1 cellular context compared by ENCODE assay signal in the genomic region with DNA sequence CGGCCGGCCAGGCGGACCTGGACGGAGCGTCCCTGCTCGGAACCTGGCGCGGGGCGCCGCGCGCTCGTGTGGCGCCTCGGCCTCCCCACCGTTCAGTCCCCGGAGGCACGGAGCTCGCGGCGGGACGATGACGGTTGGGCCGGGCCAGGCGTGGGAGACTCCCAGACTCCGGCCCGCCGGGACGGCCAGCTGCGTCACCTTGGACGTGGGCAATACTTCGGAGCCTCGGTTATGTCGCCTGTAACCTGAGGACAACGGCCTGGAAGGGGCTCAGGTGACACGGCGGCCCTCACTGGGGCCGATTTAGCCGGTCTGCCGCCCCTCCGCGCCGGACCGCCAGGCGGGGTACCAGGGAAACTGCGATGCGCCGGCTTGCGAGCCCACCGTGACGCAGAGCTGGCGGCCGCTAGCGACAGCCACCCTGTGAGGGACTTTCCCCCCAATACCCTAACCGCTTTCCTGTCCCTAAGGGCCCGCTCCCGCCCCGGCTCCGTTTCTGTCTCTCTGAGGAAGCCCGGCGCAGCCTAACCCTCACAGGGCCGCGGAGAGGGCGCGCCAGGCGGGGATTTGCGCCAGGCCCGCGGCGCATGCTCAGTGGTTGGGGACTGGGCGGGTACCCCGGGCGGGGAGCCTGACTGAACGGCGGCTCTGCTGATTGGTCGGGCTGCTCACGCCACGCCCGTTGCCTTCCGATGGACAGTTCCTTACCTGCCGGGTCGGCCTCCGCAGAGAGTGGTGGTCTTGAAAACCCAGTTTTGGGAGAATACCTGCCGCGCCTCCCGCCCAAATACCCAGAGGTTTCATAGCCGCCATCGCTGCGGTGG.
TF ChIP-seq lines count a peak whose summit lies in the region.

No MANE protein-coding gene starts in this region.

TF ChIP-seq in HepG2, 621 proteins besides CTCF, POLR2A, EP300 and RAD21 (continued from another document and continues in another):
- TF ChIP-seq, protein P1, sequence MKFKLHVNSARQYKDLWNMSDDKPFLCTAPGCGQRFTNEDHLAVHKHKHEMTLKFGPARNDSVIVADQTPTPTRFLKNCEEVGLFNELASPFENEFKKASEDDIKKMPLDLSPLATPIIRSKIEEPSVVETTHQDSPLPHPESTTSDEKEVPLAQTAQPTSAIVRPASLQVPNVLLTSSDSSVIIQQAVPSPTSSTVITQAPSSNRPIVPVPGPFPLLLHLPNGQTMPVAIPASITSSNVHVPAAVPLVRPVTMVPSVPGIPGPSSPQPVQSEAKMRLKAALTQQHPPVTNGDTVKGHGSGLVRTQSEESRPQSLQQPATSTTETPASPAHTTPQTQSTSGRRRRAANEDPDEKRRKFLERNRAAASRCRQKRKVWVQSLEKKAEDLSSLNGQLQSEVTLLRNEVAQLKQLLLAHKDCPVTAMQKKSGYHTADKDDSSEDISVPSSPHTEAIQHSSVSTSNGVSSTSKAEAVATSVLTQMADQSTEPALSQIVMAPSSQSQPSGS (CRISPR knock-in tag; IDR thresholded peaks at IDR 0.05) = 0 out of 2 replicates have a peak, but pooled peaks have one; percentile 15
- TF ChIP-seq, protein P2, sequence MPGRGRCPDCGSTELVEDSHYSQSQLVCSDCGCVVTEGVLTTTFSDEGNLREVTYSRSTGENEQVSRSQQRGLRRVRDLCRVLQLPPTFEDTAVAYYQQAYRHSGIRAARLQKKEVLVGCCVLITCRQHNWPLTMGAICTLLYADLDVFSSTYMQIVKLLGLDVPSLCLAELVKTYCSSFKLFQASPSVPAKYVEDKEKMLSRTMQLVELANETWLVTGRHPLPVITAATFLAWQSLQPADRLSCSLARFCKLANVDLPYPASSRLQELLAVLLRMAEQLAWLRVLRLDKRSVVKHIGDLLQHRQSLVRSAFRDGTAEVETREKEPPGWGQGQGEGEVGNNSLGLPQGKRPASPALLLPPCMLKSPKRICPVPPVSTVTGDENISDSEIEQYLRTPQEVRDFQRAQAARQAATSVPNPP (CRISPR knock-in tag; IDR thresholded peaks at IDR 0.05) = no peak
- TF ChIP-seq, protein P3, sequence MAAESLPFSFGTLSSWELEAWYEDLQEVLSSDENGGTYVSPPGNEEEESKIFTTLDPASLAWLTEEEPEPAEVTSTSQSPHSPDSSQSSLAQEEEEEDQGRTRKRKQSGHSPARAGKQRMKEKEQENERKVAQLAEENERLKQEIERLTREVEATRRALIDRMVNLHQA (CRISPR knock-in tag; IDR thresholded peaks at IDR 0.05) = no peak
- TF ChIP-seq GATAD2A (CRISPR knock-in tag; IDR thresholded peaks at IDR 0.05) = no peak
- no peak for TF ChIP-seq MLLT10 (CRISPR knock-in tag; IDR thresholded peaks at IDR 0.05)
- no peak; the same call in 1 of the 2 replicates for TF ChIP-seq HOXD1 (CRISPR knock-in tag; IDR thresholded peaks at IDR 0.05)
- TF ChIP-seq SP1 (IDR thresholded peaks at IDR 0.05) = no peak
- TF ChIP-seq SP1 (CRISPR knock-in tag; IDR thresholded peaks at IDR 0.05) = no peak
- TF ChIP-seq SIX4 (CRISPR knock-in tag; IDR thresholded peaks at IDR 0.05) = no peak
- TF ChIP-seq, protein P4, sequence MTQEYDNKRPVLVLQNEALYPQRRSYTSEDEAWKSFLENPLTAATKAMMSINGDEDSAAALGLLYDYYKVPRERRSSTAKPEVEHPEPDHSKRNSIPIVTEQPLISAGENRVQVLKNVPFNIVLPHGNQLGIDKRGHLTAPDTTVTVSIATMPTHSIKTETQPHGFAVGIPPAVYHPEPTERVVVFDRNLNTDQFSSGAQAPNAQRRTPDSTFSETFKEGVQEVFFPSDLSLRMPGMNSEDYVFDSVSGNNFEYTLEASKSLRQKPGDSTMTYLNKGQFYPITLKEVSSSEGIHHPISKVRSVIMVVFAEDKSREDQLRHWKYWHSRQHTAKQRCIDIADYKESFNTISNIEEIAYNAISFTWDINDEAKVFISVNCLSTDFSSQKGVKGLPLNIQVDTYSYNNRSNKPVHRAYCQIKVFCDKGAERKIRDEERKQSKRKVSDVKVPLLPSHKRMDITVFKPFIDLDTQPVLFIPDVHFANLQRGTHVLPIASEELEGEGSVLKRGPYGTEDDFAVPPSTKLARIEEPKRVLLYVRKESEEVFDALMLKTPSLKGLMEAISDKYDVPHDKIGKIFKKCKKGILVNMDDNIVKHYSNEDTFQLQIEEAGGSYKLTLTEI (CRISPR knock-in tag; conservative IDR thresholded peaks at IDR 0.05) = no peak
- TF ChIP-seq, protein P5, sequence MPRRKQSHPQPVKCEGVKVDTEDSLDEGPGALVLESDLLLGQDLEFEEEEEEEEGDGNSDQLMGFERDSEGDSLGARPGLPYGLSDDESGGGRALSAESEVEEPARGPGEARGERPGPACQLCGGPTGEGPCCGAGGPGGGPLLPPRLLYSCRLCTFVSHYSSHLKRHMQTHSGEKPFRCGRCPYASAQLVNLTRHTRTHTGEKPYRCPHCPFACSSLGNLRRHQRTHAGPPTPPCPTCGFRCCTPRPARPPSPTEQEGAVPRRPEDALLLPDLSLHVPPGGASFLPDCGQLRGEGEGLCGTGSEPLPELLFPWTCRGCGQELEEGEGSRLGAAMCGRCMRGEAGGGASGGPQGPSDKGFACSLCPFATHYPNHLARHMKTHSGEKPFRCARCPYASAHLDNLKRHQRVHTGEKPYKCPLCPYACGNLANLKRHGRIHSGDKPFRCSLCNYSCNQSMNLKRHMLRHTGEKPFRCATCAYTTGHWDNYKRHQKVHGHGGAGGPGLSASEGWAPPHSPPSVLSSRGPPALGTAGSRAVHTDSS (CRISPR knock-in tag; conservative IDR thresholded peaks at IDR 0.05) = no peak
- TF ChIP-seq, protein P6, sequence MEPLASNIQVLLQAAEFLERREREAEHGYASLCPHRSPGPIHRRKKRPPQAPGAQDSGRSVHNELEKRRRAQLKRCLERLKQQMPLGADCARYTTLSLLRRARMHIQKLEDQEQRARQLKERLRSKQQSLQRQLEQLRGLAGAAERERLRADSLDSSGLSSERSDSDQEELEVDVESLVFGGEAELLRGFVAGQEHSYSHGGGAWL (CRISPR knock-in tag; IDR thresholded peaks at IDR 0.05) = no peak
- TF ChIP-seq, protein P7, sequence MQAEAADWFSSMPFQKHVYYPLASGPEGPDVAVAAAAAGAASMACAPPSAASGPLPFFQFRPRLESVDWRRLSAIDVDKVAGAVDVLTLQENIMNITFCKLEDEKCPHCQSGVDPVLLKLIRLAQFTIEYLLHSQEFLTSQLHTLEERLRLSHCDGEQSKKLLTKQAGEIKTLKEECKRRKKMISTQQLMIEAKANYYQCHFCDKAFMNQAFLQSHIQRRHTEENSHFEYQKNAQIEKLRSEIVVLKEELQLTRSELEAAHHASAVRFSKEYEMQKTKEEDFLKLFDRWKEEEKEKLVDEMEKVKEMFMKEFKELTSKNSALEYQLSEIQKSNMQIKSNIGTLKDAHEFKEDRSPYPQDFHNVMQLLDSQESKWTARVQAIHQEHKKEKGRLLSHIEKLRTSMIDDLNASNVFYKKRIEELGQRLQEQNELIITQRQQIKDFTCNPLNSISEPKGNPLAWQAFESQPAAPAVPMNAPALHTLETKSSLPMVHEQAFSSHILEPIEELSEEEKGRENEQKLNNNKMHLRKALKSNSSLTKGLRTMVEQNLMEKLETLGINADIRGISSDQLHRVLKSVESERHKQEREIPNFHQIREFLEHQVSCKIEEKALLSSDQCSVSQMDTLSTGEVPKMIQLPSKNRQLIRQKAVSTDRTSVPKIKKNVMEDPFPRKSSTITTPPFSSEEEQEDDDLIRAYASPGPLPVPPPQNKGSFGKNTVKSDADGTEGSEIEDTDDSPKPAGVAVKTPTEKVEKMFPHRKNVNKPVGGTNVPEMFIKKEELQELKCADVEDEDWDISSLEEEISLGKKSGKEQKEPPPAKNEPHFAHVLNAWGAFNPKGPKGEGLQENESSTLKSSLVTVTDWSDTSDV (CRISPR knock-in tag; IDR thresholded peaks at IDR 0.05) = 0 out of 2 replicates have a peak, but pooled peaks have one; percentile 15
- no peak for TF ChIP-seq NR2F1 (CRISPR knock-in tag; IDR thresholded peaks at IDR 0.05)
- TF ChIP-seq ZFAT (CRISPR knock-in tag; conservative IDR thresholded peaks at IDR 0.05) = no peak
- TF ChIP-seq, protein P8, sequence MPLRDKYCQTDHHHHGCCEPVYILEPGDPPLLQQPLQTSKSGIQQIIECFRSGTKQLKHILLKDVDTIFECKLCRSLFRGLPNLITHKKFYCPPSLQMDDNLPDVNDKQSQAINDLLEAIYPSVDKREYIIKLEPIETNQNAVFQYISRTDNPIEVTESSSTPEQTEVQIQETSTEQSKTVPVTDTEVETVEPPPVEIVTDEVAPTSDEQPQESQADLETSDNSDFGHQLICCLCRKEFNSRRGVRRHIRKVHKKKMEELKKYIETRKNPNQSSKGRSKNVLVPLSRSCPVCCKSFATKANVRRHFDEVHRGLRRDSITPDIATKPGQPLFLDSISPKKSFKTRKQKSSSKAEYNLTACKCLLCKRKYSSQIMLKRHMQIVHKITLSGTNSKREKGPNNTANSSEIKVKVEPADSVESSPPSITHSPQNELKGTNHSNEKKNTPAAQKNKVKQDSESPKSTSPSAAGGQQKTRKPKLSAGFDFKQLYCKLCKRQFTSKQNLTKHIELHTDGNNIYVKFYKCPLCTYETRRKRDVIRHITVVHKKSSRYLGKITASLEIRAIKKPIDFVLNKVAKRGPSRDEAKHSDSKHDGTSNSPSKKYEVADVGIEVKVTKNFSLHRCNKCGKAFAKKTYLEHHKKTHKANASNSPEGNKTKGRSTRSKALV (CRISPR knock-in tag; IDR thresholded peaks at IDR 0.05) = peak; percentile 94
- no peak for TF ChIP-seq ZNF75D (CRISPR knock-in tag; IDR thresholded peaks at IDR 0.05; ENCODE audit: borderline replicate concordance)
- TF ChIP-seq ZBTB7A (CRISPR knock-in tag; IDR thresholded peaks at IDR 0.05) = no peak
- no peak; the same call in 1 of the 2 replicates for TF ChIP-seq MYC (CRISPR knock-in tag; IDR thresholded peaks at IDR 0.05; ENCODE audit: borderline replicate concordance)
- TF ChIP-seq RXRB (CRISPR knock-in tag; IDR thresholded peaks at IDR 0.05; ENCODE audit: borderline replicate concordance) = no peak
- TF ChIP-seq HNF4G (IDR thresholded peaks at IDR 0.05; ENCODE audit: borderline replicate concordance, low read depth, low read length) = no peak
- TF ChIP-seq HNF4G (CRISPR knock-in tag; IDR thresholded peaks at IDR 0.05; ENCODE audit: borderline replicate concordance, low read depth) = no peak
- TF ChIP-seq ZNF33A (CRISPR knock-in tag; IDR thresholded peaks at IDR 0.05; ENCODE audit: borderline replicate concordance) = no peak
- TF ChIP-seq ZNF558 (CRISPR knock-in tag; IDR thresholded peaks at IDR 0.05; ENCODE audit: borderline replicate concordance) = no peak
- TF ChIP-seq, protein P9, sequence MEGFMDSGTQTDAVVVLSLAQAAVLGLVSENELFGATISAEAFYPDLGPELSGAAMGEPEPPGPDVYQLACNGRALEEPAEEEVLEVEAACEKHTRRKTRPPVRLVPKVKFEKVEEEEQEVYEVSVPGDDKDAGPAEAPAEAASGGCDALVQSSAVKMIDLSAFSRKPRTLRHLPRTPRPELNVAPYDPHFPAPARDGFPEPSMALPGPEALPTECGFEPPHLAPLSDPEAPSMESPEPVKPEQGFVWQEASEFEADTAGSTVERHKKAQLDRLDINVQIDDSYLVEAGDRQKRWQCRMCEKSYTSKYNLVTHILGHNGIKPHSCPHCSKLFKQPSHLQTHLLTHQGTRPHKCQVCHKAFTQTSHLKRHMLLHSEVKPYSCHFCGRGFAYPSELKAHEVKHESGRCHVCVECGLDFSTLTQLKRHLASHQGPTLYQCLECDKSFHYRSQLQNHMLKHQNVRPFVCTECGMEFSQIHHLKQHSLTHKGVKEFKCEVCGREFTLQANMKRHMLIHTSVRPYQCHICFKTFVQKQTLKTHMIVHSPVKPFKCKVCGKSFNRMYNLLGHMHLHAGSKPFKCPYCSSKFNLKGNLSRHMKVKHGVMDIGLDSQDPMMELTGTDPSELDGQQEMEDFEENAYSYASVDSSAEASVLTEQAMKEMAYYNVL (CRISPR knock-in tag; IDR thresholded peaks at IDR 0.05; ENCODE audit: borderline replicate concordance) = no peak
- no peak for TF ChIP-seq ZNF335 (CRISPR knock-in tag; IDR thresholded peaks at IDR 0.05)
- TF ChIP-seq, protein P10, sequence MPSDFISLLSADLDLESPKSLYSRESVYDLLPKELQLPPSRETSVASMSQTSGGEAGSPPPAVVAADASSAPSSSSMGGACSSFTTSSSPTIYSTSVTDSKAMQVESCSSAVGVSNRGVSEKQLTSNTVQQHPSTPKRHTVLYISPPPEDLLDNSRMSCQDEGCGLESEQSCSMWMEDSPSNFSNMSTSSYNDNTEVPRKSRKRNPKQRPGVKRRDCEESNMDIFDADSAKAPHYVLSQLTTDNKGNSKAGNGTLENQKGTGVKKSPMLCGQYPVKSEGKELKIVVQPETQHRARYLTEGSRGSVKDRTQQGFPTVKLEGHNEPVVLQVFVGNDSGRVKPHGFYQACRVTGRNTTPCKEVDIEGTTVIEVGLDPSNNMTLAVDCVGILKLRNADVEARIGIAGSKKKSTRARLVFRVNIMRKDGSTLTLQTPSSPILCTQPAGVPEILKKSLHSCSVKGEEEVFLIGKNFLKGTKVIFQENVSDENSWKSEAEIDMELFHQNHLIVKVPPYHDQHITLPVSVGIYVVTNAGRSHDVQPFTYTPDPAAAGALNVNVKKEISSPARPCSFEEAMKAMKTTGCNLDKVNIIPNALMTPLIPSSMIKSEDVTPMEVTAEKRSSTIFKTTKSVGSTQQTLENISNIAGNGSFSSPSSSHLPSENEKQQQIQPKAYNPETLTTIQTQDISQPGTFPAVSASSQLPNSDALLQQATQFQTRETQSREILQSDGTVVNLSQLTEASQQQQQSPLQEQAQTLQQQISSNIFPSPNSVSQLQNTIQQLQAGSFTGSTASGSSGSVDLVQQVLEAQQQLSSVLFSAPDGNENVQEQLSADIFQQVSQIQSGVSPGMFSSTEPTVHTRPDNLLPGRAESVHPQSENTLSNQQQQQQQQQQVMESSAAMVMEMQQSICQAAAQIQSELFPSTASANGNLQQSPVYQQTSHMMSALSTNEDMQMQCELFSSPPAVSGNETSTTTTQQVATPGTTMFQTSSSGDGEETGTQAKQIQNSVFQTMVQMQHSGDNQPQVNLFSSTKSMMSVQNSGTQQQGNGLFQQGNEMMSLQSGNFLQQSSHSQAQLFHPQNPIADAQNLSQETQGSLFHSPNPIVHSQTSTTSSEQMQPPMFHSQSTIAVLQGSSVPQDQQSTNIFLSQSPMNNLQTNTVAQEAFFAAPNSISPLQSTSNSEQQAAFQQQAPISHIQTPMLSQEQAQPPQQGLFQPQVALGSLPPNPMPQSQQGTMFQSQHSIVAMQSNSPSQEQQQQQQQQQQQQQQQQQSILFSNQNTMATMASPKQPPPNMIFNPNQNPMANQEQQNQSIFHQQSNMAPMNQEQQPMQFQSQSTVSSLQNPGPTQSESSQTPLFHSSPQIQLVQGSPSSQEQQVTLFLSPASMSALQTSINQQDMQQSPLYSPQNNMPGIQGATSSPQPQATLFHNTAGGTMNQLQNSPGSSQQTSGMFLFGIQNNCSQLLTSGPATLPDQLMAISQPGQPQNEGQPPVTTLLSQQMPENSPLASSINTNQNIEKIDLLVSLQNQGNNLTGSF (CRISPR knock-in tag; IDR thresholded peaks at IDR 0.05) = no peak
- TF ChIP-seq IKZF4 (CRISPR knock-in tag; IDR thresholded peaks at IDR 0.05; ENCODE audit: borderline replicate concordance, low read depth, not compliant biosample characterization) = no peak
- peak; percentile 48; the same call in 1 of the 2 replicates for TF ChIP-seq KDM2A (CRISPR knock-in tag; IDR thresholded peaks at IDR 0.05; ENCODE audit: borderline replicate concordance, low read depth)
- TF ChIP-seq KDM5A (IDR thresholded peaks at IDR 0.05; ENCODE audit: borderline replicate concordance, low read length) = no peak
- TF ChIP-seq, protein P11, sequence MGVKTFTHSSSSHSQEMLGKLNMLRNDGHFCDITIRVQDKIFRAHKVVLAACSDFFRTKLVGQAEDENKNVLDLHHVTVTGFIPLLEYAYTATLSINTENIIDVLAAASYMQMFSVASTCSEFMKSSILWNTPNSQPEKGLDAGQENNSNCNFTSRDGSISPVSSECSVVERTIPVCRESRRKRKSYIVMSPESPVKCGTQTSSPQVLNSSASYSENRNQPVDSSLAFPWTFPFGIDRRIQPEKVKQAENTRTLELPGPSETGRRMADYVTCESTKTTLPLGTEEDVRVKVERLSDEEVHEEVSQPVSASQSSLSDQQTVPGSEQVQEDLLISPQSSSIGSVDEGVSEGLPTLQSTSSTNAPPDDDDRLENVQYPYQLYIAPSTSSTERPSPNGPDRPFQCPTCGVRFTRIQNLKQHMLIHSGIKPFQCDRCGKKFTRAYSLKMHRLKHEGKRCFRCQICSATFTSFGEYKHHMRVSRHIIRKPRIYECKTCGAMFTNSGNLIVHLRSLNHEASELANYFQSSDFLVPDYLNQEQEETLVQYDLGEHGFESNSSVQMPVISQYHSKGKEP (CRISPR knock-in tag; IDR thresholded peaks at IDR 0.05) = no peak
